Comparison of ENCODE assay signal across 21 cellular contexts in the genomic region with DNA sequence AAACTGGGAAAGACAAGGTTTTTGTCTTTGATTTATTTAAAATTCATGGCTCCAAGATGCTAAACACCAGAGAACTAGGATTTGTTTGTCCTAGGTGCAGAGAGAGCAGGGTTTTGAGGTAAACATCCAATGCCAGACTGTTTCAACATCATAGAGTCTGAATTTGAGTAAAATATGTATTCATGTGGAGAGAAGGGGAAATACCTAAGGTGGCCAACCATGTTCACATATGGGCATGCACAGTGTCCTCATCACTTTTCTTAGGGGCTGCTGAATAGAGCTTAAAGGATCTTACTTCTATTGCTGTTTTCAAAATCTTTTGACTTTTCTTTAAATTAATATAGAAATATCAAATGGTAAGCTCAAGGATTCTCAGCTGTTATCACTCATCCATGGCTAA.
DNase-seq lines count a peak whose midpoint lies in the region; ATAC-seq and TF ChIP-seq lines count a peak whose summit lies in the region.
"Had no signal": no experiment of that assay in that cellular context is flagged by ENCODE, and none has a peak within 500 bp of the region (broad histone marks: within the 10 kb centered on the region; RNA-seq: fewer than 3 reads in every experiment).

No MANE protein-coding gene starts in this region.

- TF ChIP-seq CTCF in activated B cell treated with CpG ODN at 0.5 μM for 24 hours (IDR thresholded peaks at IDR 0.05) (no peak), thoracic aorta (IDR thresholded peaks at IDR 0.05) (no peak), body of pancreas (IDR thresholded peaks at IDR 0.05) (no peak)

- H3K4me3 Mint-ChIP-seq in activated T-cell treated with anti-CD3 and anti-CD28 coated beads, Interleukin-2, amount 50 U/mL, for 72 hours, result no peak overlapping the region
- no peak overlapping the region for H3K4me3 Mint-ChIP-seq in activated T-cell treated with anti-CD3 and anti-CD28 coated beads, Interleukin-2, amount 50 U/mL, for 24 hours
- H3K4me3 Mint-ChIP-seq in activated B cell treated with CpG ODN at 0.5 μM for 24 hours, result no peak overlapping the region
- H3K4me3 Mint-ChIP-seq: nephron progenitor cell had no signal

- H3K36me3 ChIP-seq in thoracic aorta (no peaks in the 10 kb centered on the region), body of pancreas (replicated peaks in 1 of 2; ENCODE audit: insufficient read depth in 1 of 2, low read depth in 2 of 2) (no peaks in the 10 kb centered on the region)
- H3K36me3 ChIP-seq: prostate gland had no signal

- H3K27me3 ChIP-seq in thoracic aorta (replicated peaks; ENCODE audit: insufficient read depth), result no peaks in the 10 kb centered on the region
- no peaks in the 10 kb centered on the region for H3K27me3 ChIP-seq in body of pancreas
- H3K27me3 ChIP-seq: testis had no signal

- peak; percentile 20 to 40 for ATAC-seq in activated T-cell treated with anti-CD3 and anti-CD28 coated beads, Interleukin-2, amount 50 U/mL, for 72 hours (replicated peaks in 1 of 2)
- peak; percentile 30 for ATAC-seq in HG02623 (IDR thresholded peaks at IDR 0.05; ENCODE audit: unreplicated experiment)
- ATAC-seq in activated B cell treated with CpG ODN at 0.5 μM for 24 hours (ENCODE audit: low read depth), result peak; percentile 59
- no peak for ATAC-seq in thoracic aorta (ENCODE audit: insufficient number of reproducible peaks, low FRiP score, low read depth)
- no peak for ATAC-seq in body of pancreas
- no peak for ATAC-seq in HG02981 (IDR thresholded peaks at IDR 0.05; ENCODE audit: unreplicated experiment)

- H3K27ac ChIP-seq in thoracic aorta, result peak overlapping the region; percentile 47 to 88
- no peak overlapping the region for H3K27ac ChIP-seq in body of pancreas
- H3K27ac ChIP-seq: prostate gland, testis had no signal

- CTCF ChIA-PET in activated B cell treated with CpG ODN at 0.5 μM for 24 hours (lab: Charles Lee), result interaction anchor here (0.5 to 4.3 kb wide), 2 partner anchors 12 to 1112 kb away, joined by 4 to 31 read pairs; no protein-coding TSS in a partner anchor

- intact Hi-C loops in activated B cell treated with CpG ODN at 0.5 μM for 24 hours (cut with micrococcal nuclease) (loop anchor here (10.0 kb wide), 1 partner anchor 1009 kb away; no protein-coding TSS in a partner anchor), body of pancreas (cut with DNase I) (no loop called here)

- H3K4me3 ChIP-seq in thoracic aorta (no peak overlapping the region), body of pancreas (no peak overlapping the region)
- H3K4me3 ChIP-seq: prostate gland, testis had no signal

- no peaks in the 10 kb centered on the region for H3K36me3 Mint-ChIP-seq in activated T-cell treated with anti-CD3 and anti-CD28 coated beads, Interleukin-2, amount 50 U/mL, for 72 hours (ENCODE audit: insufficient read depth in 2 of 2)
- no peaks in the 10 kb centered on the region for H3K36me3 Mint-ChIP-seq in activated T-cell treated with anti-CD3 and anti-CD28 coated beads, Interleukin-2, amount 50 U/mL, for 24 hours (ENCODE audit: low read depth)
- peaks cover 82% of the 10 kb centered on the region for H3K36me3 Mint-ChIP-seq in activated B cell treated with CpG ODN at 0.5 μM for 24 hours (ENCODE audit: low read depth)

- H3K27me3 Mint-ChIP-seq in activated T-cell treated with anti-CD3 and anti-CD28 coated beads, Interleukin-2, amount 50 U/mL, for 72 hours (ENCODE audit: low read depth), result peaks cover 17% of the 10 kb centered on the region
- H3K27me3 Mint-ChIP-seq in activated T-cell treated with anti-CD3 and anti-CD28 coated beads, Interleukin-2, amount 50 U/mL, for 24 hours, result peaks cover 4% of the 10 kb centered on the region
- H3K27me3 Mint-ChIP-seq in activated B cell treated with CpG ODN at 0.5 μM for 24 hours, result no peaks in the 10 kb centered on the region

- H3K9me3 ChIP-seq in thoracic aorta (no peaks in the 10 kb centered on the region), body of pancreas (no peaks in the 10 kb centered on the region)
- H3K9me3 ChIP-seq: prostate gland, testis had no signal

- H3K4me1 ChIP-seq in thoracic aorta (ENCODE audit: control insufficient read depth in 1 of 2, low read depth in 2 of 2), result peaks cover 36 to 65% of the 10 kb centered on the region in 2 donors
- H3K4me1 ChIP-seq in body of pancreas, result peaks cover 9% of the 10 kb centered on the region
- H3K4me1 ChIP-seq: prostate gland had no signal

- POLR2A ChIA-PET in activated B cell treated with CpG ODN at 0.5 μM for 24 hours (lab: Charles Lee), result interaction anchor here (0.7 kb wide), 2 partner anchors 14 to 77 kb away, joined by 3 to 4 read pairs; no protein-coding TSS in a partner anchor

- no peaks in the 10 kb centered on the region for H3K9me3 Mint-ChIP-seq in activated T-cell treated with anti-CD3 and anti-CD28 coated beads, Interleukin-2, amount 50 U/mL, for 72 hours
- no peaks in the 10 kb centered on the region for H3K9me3 Mint-ChIP-seq in activated T-cell treated with anti-CD3 and anti-CD28 coated beads, Interleukin-2, amount 50 U/mL, for 24 hours
- H3K9me3 Mint-ChIP-seq in activated B cell treated with CpG ODN at 0.5 μM for 24 hours, result no peaks in the 10 kb centered on the region
- H3K9me3 Mint-ChIP-seq: nephron progenitor cell had no signal

- no peak overlapping the region for H3K27ac Mint-ChIP-seq in activated T-cell treated with anti-CD3 and anti-CD28 coated beads, Interleukin-2, amount 50 U/mL, for 72 hours
- no peak overlapping the region for H3K27ac Mint-ChIP-seq in activated T-cell treated with anti-CD3 and anti-CD28 coated beads, Interleukin-2, amount 50 U/mL, for 24 hours
- peak overlapping the region; percentile 41 for H3K27ac Mint-ChIP-seq in activated B cell treated with CpG ODN at 0.5 μM for 24 hours
- H3K27ac Mint-ChIP-seq: nephron progenitor cell had no signal

- no peak for DNase-seq in activated T-cell treated with anti-CD3 and anti-CD28 coated beads, Interleukin-2, amount 50 U/mL, for 72 hours
- DNase-seq in activated T-cell treated with anti-CD3 and anti-CD28 coated beads, Interleukin-2, amount 50 U/mL, for 24 hours, result no peak
- no peak for DNase-seq in activated B cell treated with CpG ODN at 0.5 μM for 24 hours
- no peak for DNase-seq in thoracic aorta (ENCODE audit: low spot score)
- no peak for DNase-seq in body of pancreas
- no peak for DNase-seq in NCI-H2029 treated with DMSO at 0.1 percent for 48 hours (lab: John Stamatoyannopoulos, UW)
- DNase-seq: 8988T; activated CD4-positive, alpha-beta T cell treated with anti-CD3 and anti-CD28 coated beads, Interleukin-2, amount 50 U/mL, for 1 hour; activated naive CD4-positive, alpha-beta T cell; HCEC 1CT; KBM-7; mesenchymal stem cell; NCI-H2081; NCI-H510A; nephron progenitor cell; small intestine; stimulated activated CD8-positive, alpha-beta memory T cell treated with anti-CD3 and anti-CD28 coated beads, Interleukin-4, amount 100 ng/mL, for 48 hours; testis had no signal

- H3K4me1 Mint-ChIP-seq in activated T-cell treated with anti-CD3 and anti-CD28 coated beads, Interleukin-2, amount 50 U/mL, for 72 hours (ENCODE audit: low read depth), result peaks cover 32% of the 10 kb centered on the region
- H3K4me1 Mint-ChIP-seq in activated T-cell treated with anti-CD3 and anti-CD28 coated beads, Interleukin-2, amount 50 U/mL, for 24 hours (ENCODE audit: low read depth), result peaks cover 3% of the 10 kb centered on the region
- peaks cover 91% of the 10 kb centered on the region for H3K4me1 Mint-ChIP-seq in activated B cell treated with CpG ODN at 0.5 μM for 24 hours

- no peak for TF ChIP-seq POLR2A in body of pancreas (IDR thresholded peaks at IDR 0.05)

Comparison
In these comparisons a context has a peak if more than half of its experiments do, and no peak if none do; other contexts are left out.
1. ATAC-seq: peak in activated T-cell treated with anti-CD3 and anti-CD28 coated beads, Interleukin-2, amount 50 U/mL, for 72 hours (2 of 2), HG02623 (single experiment) and activated B cell treated with CpG ODN at 0.5 μM for 24 hours (single experiment); none in thoracic aorta (single experiment), body of pancreas (single experiment) and HG02981 (single experiment).
2. H3K27ac ChIP-seq: peak in thoracic aorta (2 of 2); none in body of pancreas (0 of 4).